In the genomic region with DNA sequence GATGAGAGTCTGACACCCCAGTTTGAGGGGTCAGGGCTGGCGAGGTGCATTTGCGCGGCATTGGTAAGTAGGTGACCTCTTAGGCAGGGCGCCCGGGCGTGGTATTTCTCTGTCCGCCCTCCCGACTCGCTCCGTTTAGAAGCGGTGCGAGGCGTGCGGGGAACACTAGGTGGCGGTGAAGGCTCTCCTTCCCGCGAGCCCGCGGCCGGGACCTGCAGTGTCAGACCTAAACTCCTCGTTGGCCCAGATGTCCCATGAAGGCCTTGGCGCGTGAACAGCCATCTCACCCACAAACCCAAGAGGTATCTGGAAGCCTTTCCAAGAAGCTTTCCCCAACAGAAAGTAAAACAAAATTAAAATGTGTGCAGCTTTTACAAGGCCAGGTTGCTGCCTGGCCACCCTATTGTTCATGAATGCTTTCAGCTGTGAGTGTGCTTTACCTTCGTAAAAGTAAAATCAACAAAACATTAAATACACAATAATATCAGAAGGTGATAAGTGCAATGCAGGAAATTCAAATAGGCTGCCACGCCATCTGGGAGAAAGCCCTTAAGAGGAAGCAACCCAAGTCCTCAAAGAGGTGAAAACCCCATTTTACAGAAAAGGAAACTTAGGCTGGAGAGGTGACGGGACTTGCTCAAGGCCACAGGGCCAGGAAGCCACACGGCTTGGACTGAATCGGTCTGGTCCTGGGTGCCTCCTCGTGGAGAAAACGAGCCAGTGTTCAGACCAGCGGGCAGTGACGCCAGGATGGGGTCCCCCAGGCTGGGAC, we compare ENCODE assay signal across 1 cellular context.
TF ChIP-seq lines count a peak whose summit lies in the region.

No MANE protein-coding gene starts in this region.

TF ChIP-seq in Ishikawa, 13 proteins besides CTCF, POLR2A, EP300 and RAD21 (continued from another document):
- TF ChIP-seq, protein P1, sequence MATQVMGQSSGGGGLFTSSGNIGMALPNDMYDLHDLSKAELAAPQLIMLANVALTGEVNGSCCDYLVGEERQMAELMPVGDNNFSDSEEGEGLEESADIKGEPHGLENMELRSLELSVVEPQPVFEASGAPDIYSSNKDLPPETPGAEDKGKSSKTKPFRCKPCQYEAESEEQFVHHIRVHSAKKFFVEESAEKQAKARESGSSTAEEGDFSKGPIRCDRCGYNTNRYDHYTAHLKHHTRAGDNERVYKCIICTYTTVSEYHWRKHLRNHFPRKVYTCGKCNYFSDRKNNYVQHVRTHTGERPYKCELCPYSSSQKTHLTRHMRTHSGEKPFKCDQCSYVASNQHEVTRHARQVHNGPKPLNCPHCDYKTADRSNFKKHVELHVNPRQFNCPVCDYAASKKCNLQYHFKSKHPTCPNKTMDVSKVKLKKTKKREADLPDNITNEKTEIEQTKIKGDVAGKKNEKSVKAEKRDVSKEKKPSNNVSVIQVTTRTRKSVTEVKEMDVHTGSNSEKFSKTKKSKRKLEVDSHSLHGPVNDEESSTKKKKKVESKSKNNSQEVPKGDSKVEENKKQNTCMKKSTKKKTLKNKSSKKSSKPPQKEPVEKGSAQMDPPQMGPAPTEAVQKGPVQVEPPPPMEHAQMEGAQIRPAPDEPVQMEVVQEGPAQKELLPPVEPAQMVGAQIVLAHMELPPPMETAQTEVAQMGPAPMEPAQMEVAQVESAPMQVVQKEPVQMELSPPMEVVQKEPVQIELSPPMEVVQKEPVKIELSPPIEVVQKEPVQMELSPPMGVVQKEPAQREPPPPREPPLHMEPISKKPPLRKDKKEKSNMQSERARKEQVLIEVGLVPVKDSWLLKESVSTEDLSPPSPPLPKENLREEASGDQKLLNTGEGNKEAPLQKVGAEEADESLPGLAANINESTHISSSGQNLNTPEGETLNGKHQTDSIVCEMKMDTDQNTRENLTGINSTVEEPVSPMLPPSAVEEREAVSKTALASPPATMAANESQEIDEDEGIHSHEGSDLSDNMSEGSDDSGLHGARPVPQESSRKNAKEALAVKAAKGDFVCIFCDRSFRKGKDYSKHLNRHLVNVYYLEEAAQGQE (IDR thresholded peaks at IDR 0.05; ENCODE audit: low read depth): no peak
